ENCODE assay signal across 23 cellular contexts in genomic region chr2:44656460-44656859, GRCh38.
"Had no signal": no experiment of that assay in that cellular context is flagged by ENCODE, and none has a peak within 500 bp of the region (broad histone marks: within the 10 kb centered on the region; RNA-seq: fewer than 3 reads in every experiment).

No MANE protein-coding gene starts in this region.

- H3K36me3 ChIP-seq: esophagus muscularis mucosa, gastrocnemius medialis, heart right ventricle, left lung, lower lobe of right lung had no signal

- H3K27ac ChIP-seq: coronary artery, dorsolateral prefrontal cortex, esophagus muscularis mucosa, gastrocnemius medialis, heart right ventricle, left lung, lower lobe of right lung had no signal

- ATAC-seq: gastrocnemius medialis, heart right ventricle, left cardiac atrium, left lung, left ventricle myocardium superior, lower lobe of right lung, mucosa of descending colon had no signal

- H3K9me3 Mint-ChIP-seq: mesothelial cell of epicardium, naive B cell had no signal

- H3K27me3 Mint-ChIP-seq: naive B cell had no signal

- FAIRE-seq: colon, islet of Langerhans, keratinocyte had no signal

- H3K4me3 ChIP-seq: coronary artery, dorsolateral prefrontal cortex, esophagus muscularis mucosa, gastrocnemius medialis, heart right ventricle, left lung, lower lobe of right lung, mucosa of descending colon had no signal

- DNase-seq: dermis blood vessel endothelial cell; dorsolateral prefrontal cortex; effector CD4-positive, alpha-beta T cell; effector memory CD4-positive, alpha-beta T cell; foreskin melanocyte; gastrocnemius medialis; glutamatergic neuron; head of caudate nucleus; heart right ventricle; hippocampal formation; left cardiac atrium; left lung; left ventricle myocardium superior; lower lobe of right lung; mesenchymal stem cell; mucosa of descending colon; naive B cell had no signal

- H3K4me3 Mint-ChIP-seq: mesothelial cell of epicardium, naive B cell had no signal

- H3K36me3 Mint-ChIP-seq: mesothelial cell of epicardium, naive B cell had no signal

- H3K4me1 ChIP-seq: esophagus muscularis mucosa, gastrocnemius medialis, left lung, lower lobe of right lung had no signal

- H3K27ac Mint-ChIP-seq: mesothelial cell of epicardium had no signal

- H3K9me3 ChIP-seq: esophagus muscularis mucosa, gastrocnemius medialis, heart right ventricle, left lung, lower lobe of right lung, mucosa of descending colon had no signal

- H3K27me3 ChIP-seq: dorsolateral prefrontal cortex, esophagus muscularis mucosa, gastrocnemius medialis, heart right ventricle, left lung had no signal

- H3K4me1 Mint-ChIP-seq: naive B cell had no signal
